Comparison of ENCODE assay signal across 23 cellular contexts in the genomic region with DNA sequence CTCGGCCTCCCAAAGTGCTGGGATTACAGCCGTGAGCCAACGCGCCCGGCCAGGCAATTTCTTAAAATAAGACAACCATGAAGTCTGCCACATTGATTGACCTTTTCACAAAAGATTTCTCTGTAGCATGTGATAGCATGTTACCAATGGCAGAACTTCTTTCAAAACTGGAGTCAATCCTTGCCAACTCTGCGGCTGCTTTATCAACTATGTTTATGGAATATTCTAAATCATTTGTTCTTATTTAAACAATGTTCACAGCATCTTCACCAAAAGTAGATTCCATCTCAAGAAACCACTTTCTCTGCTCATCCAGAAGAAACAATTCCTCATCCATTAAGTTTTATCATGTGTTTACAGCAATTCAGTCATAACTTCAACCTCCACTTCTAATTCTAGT. TPM values are rescaled to one million over a fixed set of nuclear protein-coding genes. Genes with fewer than 3 reads are reported as not detected.
DNase-seq lines count a peak whose midpoint lies in the region; ATAC-seq and TF ChIP-seq lines count a peak whose summit lies in the region.
"Had no signal": no experiment of that assay in that cellular context is flagged by ENCODE, and none has a peak within 500 bp of the region (broad histone marks: within the 10 kb centered on the region; RNA-seq: fewer than 3 reads in every experiment).

No MANE protein-coding gene starts in this region.

- DNase-seq in activated CD4-positive, alpha-beta T cell treated with anti-CD3 and anti-CD28 coated beads, Interleukin-2, amount 10 ng/mL, durations not matched to agents 24 days and 14 days, result no peak
- no peak for DNase-seq in activated CD4-positive, alpha-beta T cell treated with anti-CD3 and anti-CD28 coated beads, Interleukin-2, amount 10 ng/mL, durations not matched to agents 7 days and 5 days
- no peak for DNase-seq in AG04450 (ENCODE audit: low read depth, low spot score)
- no peak for DNase-seq in activated naive CD8-positive, alpha-beta T cell treated with anti-CD3 and anti-CD28 coated beads, Interleukin-2, amount 50 U/mL, for 24 hours
- peak in 1 of 2 donors; percentile 49 for DNase-seq in fibroblast of lung (ENCODE audit: low read depth in 2 of 2)
- no peak for DNase-seq in stomach
- DNase-seq: 8988T, ACHN, Calu3, DMS153, KBM-7, MG63, NCI-H1105 treated with DMSO at 0.1 percent for 48 hours, NCI-H146, NCI-H1930, NCI-H2107, NCI-H524, NCI-H774, Right ventricle myocardium superior, RPMI8226 had no signal

- ATAC-seq in activated naive CD8-positive, alpha-beta T cell treated with anti-CD3 and anti-CD28 coated beads, Interleukin-2, amount 50 U/mL, for 24 hours, result no peak
- no peak for ATAC-seq in GM18511 (IDR thresholded peaks at IDR 0.05; ENCODE audit: unreplicated experiment)
- ATAC-seq: HepG2 had no signal

- TF ChIP-seq CTCF in AG04450 (IDR thresholded peaks at IDR 0.05; ENCODE audit: low read depth, low read length), result no peak
- TF ChIP-seq CTCF in fibroblast of lung (conservative IDR thresholded peaks at IDR 0.05 in 1 of 2, IDR thresholded peaks at IDR 0.05 in 1 of 2; ENCODE audit: low read depth in 1 of 2, low read length in 2 of 2), result no peak
- no peak for TF ChIP-seq CTCF in stomach (IDR thresholded peaks at IDR 0.05)

- H3K27ac ChIP-seq in AG04450 (ENCODE audit: low read depth, low read length) (peak overlapping the region; percentile 40), fibroblast of lung (ENCODE audit: insufficient read depth, low read length) (no peak overlapping the region), stomach (peak overlapping the region in 1 of 5 donors; percentile 21)
- H3K27ac ChIP-seq: SJSA1 had no signal

- H3K36me3 Mint-ChIP-seq in activated CD4-positive, alpha-beta T cell treated with anti-CD3 and anti-CD28 coated beads, Interleukin-2, amount 10 ng/mL, durations not matched to agents 24 days and 14 days (ENCODE audit: low read depth), result peaks cover 44% of the 10 kb centered on the region
- H3K36me3 Mint-ChIP-seq in activated CD4-positive, alpha-beta T cell treated with anti-CD3 and anti-CD28 coated beads, Interleukin-2, amount 10 ng/mL, durations not matched to agents 7 days and 5 days (ENCODE audit: low read depth), result peaks cover 47% of the 10 kb centered on the region
- H3K36me3 Mint-ChIP-seq in activated naive CD8-positive, alpha-beta T cell treated with anti-CD3 and anti-CD28 coated beads, Interleukin-2, amount 50 U/mL, for 24 hours (ENCODE audit: low read depth), result peaks cover 46% of the 10 kb centered on the region

- H3K9me3 ChIP-seq in AG04450 (ENCODE audit: control insufficient read depth, insufficient read depth, low read length) (no peaks in the 10 kb centered on the region), fibroblast of lung (ENCODE audit: control insufficient read depth, insufficient read depth, low read depth, low read length) (no peaks in the 10 kb centered on the region), stomach (no peaks in the 10 kb centered on the region)
- H3K9me3 ChIP-seq: MG63, SJSA1 had no signal

- peaks cover 4% of the 10 kb centered on the region for H3K36me3 ChIP-seq in fibroblast of lung (ENCODE audit: control insufficient read depth, insufficient read depth, low read length)
- H3K36me3 ChIP-seq in stomach, result peaks cover 0 to 30% (median 23%) of the 10 kb centered on the region in 4 donors

- H4K20me1 ChIP-seq in fibroblast of lung (ENCODE audit: control insufficient read depth, extremely low read depth, insufficient read depth, low read length), result no peaks in the 10 kb centered on the region

- POLR2A ChIA-PET in activated CD4-positive, alpha-beta T cell treated with anti-CD3 and anti-CD28 coated beads, Interleukin-2, amount 10 ng/mL, durations not matched to agents 7 days and 5 days (lab: Charles Lee), result no interaction called here
- POLR2A ChIA-PET in AG04450 (lab: Yijun Ruan, JAX), result interaction anchor here (0.6 kb wide), 1 partner anchor 25 kb away, joined by 3 read pairs; no protein-coding TSS in a partner anchor

- peak overlapping the region; percentile 38 for H3K27ac Mint-ChIP-seq in activated CD4-positive, alpha-beta T cell treated with anti-CD3 and anti-CD28 coated beads, Interleukin-2, amount 10 ng/mL, durations not matched to agents 24 days and 14 days
- no peak overlapping the region for H3K27ac Mint-ChIP-seq in activated CD4-positive, alpha-beta T cell treated with anti-CD3 and anti-CD28 coated beads, Interleukin-2, amount 10 ng/mL, durations not matched to agents 7 days and 5 days
- H3K27ac Mint-ChIP-seq in activated naive CD8-positive, alpha-beta T cell treated with anti-CD3 and anti-CD28 coated beads, Interleukin-2, amount 50 U/mL, for 24 hours, result peak overlapping the region; percentile 2

- H3K9ac ChIP-seq in fibroblast of lung (ENCODE audit: insufficient read depth, low read length), result no peak overlapping the region

- H3K4me1 ChIP-seq in fibroblast of lung (ENCODE audit: control insufficient read depth, extremely low read depth, insufficient read depth, low read length) (peaks cover 10% of the 10 kb centered on the region), stomach (peaks cover 8 to 49% (median 29%) of the 10 kb centered on the region in 4 donors)
- H3K4me1 ChIP-seq: SJSA1 had no signal

- H3K4me3 Mint-ChIP-seq in activated CD4-positive, alpha-beta T cell treated with anti-CD3 and anti-CD28 coated beads, Interleukin-2, amount 10 ng/mL, durations not matched to agents 24 days and 14 days, result no peak overlapping the region
- no peak overlapping the region for H3K4me3 Mint-ChIP-seq in activated CD4-positive, alpha-beta T cell treated with anti-CD3 and anti-CD28 coated beads, Interleukin-2, amount 10 ng/mL, durations not matched to agents 7 days and 5 days
- no peak overlapping the region for H3K4me3 Mint-ChIP-seq in activated naive CD8-positive, alpha-beta T cell treated with anti-CD3 and anti-CD28 coated beads, Interleukin-2, amount 50 U/mL, for 24 hours

- 85 to 95% (median 88%) methylated on average over 6 of the region's 6 CpGs for WGBS in stomach, 5 donors

- CTCF ChIA-PET in activated CD4-positive, alpha-beta T cell treated with anti-CD3 and anti-CD28 coated beads, Interleukin-2, amount 10 ng/mL, durations not matched to agents 7 days and 5 days (lab: Charles Lee), result no interaction called here
- CTCF ChIA-PET in AG04450 (lab: Charles Lee), result no interaction called here

- intact Hi-C loops in activated CD4-positive, alpha-beta T cell treated with anti-CD3 and anti-CD28 coated beads, Interleukin-2, amount 10 ng/mL, durations not matched to agents 24 days and 14 days (cut with micrococcal nuclease), result no loop called here
- intact Hi-C loops in stomach (cut with DNase I; ENCODE audit: low total_unique reads), result no loop called here

- peak overlapping the region; percentile 15 for H3K4me2 ChIP-seq in fibroblast of lung (ENCODE audit: extremely low read depth, insufficient read depth, low read length)

- H3K79me2 ChIP-seq in fibroblast of lung (ENCODE audit: control insufficient read depth, insufficient read depth, low read length), result peaks cover 33% of the 10 kb centered on the region

- no peak overlapping the region for H2AFZ ChIP-seq in fibroblast of lung (ENCODE audit: low read length)

- H3K4me3 ChIP-seq in AG04450 (ENCODE audit: low read depth, low read length) (no peak overlapping the region), fibroblast of lung (replicated peaks in 1 of 4; ENCODE audit: control extremely low read depth in 1 of 4, insufficient read depth in 1 of 4, low read depth in 3 of 4, low read length in 4 of 4) (no peak overlapping the region), stomach (no peak overlapping the region)
- H3K4me3 ChIP-seq: MG63, SJSA1 had no signal

- H3K9me3 Mint-ChIP-seq in activated CD4-positive, alpha-beta T cell treated with anti-CD3 and anti-CD28 coated beads, Interleukin-2, amount 10 ng/mL, durations not matched to agents 24 days and 14 days, result no peaks in the 10 kb centered on the region
- no peaks in the 10 kb centered on the region for H3K9me3 Mint-ChIP-seq in activated CD4-positive, alpha-beta T cell treated with anti-CD3 and anti-CD28 coated beads, Interleukin-2, amount 10 ng/mL, durations not matched to agents 7 days and 5 days
- no peaks in the 10 kb centered on the region for H3K9me3 Mint-ChIP-seq in activated naive CD8-positive, alpha-beta T cell treated with anti-CD3 and anti-CD28 coated beads, Interleukin-2, amount 50 U/mL, for 24 hours

- peaks cover 41% of the 10 kb centered on the region for H3K4me1 Mint-ChIP-seq in activated CD4-positive, alpha-beta T cell treated with anti-CD3 and anti-CD28 coated beads, Interleukin-2, amount 10 ng/mL, durations not matched to agents 24 days and 14 days
- peaks cover 48% of the 10 kb centered on the region for H3K4me1 Mint-ChIP-seq in activated CD4-positive, alpha-beta T cell treated with anti-CD3 and anti-CD28 coated beads, Interleukin-2, amount 10 ng/mL, durations not matched to agents 7 days and 5 days
- peaks cover 57% of the 10 kb centered on the region for H3K4me1 Mint-ChIP-seq in activated naive CD8-positive, alpha-beta T cell treated with anti-CD3 and anti-CD28 coated beads, Interleukin-2, amount 50 U/mL, for 24 hours

- no peak for TF ChIP-seq POLR2A in stomach (IDR thresholded peaks at IDR 0.05)

- H3K27me3 ChIP-seq in AG04450 (ENCODE audit: control insufficient read depth, insufficient read depth, low read length), result no peaks in the 10 kb centered on the region
- H3K27me3 ChIP-seq in fibroblast of lung (ENCODE audit: control insufficient read depth, insufficient read depth, low read length), result no peaks in the 10 kb centered on the region
- no peaks in the 10 kb centered on the region for H3K27me3 ChIP-seq in stomach
- H3K27me3 ChIP-seq: MG63, SJSA1 had no signal

- H3K27me3 Mint-ChIP-seq in activated CD4-positive, alpha-beta T cell treated with anti-CD3 and anti-CD28 coated beads, Interleukin-2, amount 10 ng/mL, durations not matched to agents 24 days and 14 days, result no peaks in the 10 kb centered on the region
- no peaks in the 10 kb centered on the region for H3K27me3 Mint-ChIP-seq in activated CD4-positive, alpha-beta T cell treated with anti-CD3 and anti-CD28 coated beads, Interleukin-2, amount 10 ng/mL, durations not matched to agents 7 days and 5 days
- no peaks in the 10 kb centered on the region for H3K27me3 Mint-ChIP-seq in activated naive CD8-positive, alpha-beta T cell treated with anti-CD3 and anti-CD28 coated beads, Interleukin-2, amount 50 U/mL, for 24 hours

- no peak for TF ChIP-seq EP300 in stomach (IDR thresholded peaks at IDR 0.05)

RNA-seq across cellular contexts. Expression of a gene that starts 9.4 kb away (rescaled TPM):
- total RNA-seq in activated CD4-positive, alpha-beta T cell treated with anti-CD3 and anti-CD28 coated beads, Interleukin-2, amount 10 ng/mL, durations not matched to agents 24 days and 14 days, result 31.6 and 34.3 TPM in 2 replicates
- total RNA-seq in activated CD4-positive, alpha-beta T cell treated with anti-CD3 and anti-CD28 coated beads, Interleukin-2, amount 10 ng/mL, durations not matched to agents 7 days and 5 days, result 10 to 100 TPM; 27.8 to 31.8 TPM
- polyA plus RNA-seq in AG04450 (2011; rRNA removed) (13.4 and 18.4 TPM in 2 replicates), fibroblast of lung (14.0 and 18.2 TPM in 2 replicates), stomach (1 to 10 TPM; 3.1 to 6.0 (median 3.6) TPM)
- polyA minus RNA-seq in AG04450 (2011; rRNA and poly(A)+ RNA removed), result 20.3 and 33.5 TPM in 2 replicates
- total RNA-seq in fibroblast of lung (32.6 and 45.6 TPM in 2 replicates), stomach (100 to 1,000 TPM in 1 of 5 donors, 10 to 100 TPM in 3, 1 to 10 TPM in 1; 6.7 to 124 (median 25.4) TPM)
- polyA plus RNA-seq in fibroblast of lung (2012), result 10.5 and 11.9 TPM in 2 replicates
- polyA minus RNA-seq in fibroblast of lung (ENCODE audit: low replicate concordance), result 7.0 and 9.9 TPM in 2 replicates

RNA-seq across cellular contexts. Expression of a gene that starts 37.0 kb away (rescaled TPM):
- total RNA-seq in activated CD4-positive, alpha-beta T cell treated with anti-CD3 and anti-CD28 coated beads, Interleukin-2, amount 10 ng/mL, durations not matched to agents 24 days and 14 days, result 14.7 and 18.7 TPM in 2 replicates
- total RNA-seq in activated CD4-positive, alpha-beta T cell treated with anti-CD3 and anti-CD28 coated beads, Interleukin-2, amount 10 ng/mL, durations not matched to agents 7 days and 5 days, result 10 to 100 TPM; 15.3 to 18.5 TPM
- 4.3 and 4.8 TPM in 2 replicates for polyA plus RNA-seq in AG04450 (2011; rRNA removed)
- 2.2 and 3.8 TPM in 2 replicates for polyA minus RNA-seq in AG04450 (2011; rRNA and poly(A)+ RNA removed)
- total RNA-seq in fibroblast of lung, result 11.8 and 20.8 TPM in 2 replicates
- polyA plus RNA-seq in fibroblast of lung, result 8.0 and 10.7 TPM in 2 replicates
- polyA plus RNA-seq in fibroblast of lung (2012), result 7.5 and 9.2 TPM in 2 replicates
- polyA minus RNA-seq in fibroblast of lung (ENCODE audit: low replicate concordance), result 0.31 and 1.6 TPM in 2 replicates
- 10 to 100 TPM; 13.6 to 92.0 (median 65.3) TPM for total RNA-seq in stomach
- polyA plus RNA-seq in stomach, result 10 to 100 TPM in 1 of 3 donors, 1 to 10 TPM in 2; 5.5 to 16.6 (median 7.8) TPM
